ENCODE assay signal across 9 cellular contexts in the genomic region with DNA sequence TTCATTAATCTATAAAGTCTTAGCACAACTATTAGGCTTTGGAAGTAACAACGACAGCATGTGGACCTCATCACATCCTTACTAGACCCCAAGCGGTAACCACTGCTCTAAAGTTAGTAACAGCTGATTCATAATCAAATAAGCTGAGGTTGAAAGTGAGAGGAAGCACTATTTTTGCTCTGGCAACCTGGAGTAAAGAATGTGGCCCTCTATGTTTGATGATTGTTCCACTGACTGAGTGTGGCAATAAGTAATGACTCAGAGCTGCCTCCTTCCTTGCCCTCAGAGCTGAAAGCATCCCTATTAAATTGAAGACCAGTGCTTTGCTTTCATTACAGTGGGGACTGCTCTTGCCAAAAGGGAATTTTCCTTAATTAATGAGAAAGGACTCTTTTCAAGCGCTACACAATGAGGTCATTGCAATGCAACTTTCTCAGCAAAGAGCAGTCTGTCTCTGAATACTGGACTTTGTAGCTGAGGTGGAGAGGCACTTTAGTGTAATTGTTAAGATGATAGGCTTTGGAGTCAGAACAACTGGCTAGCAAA.
DNase-seq lines count a peak whose midpoint lies in the region; ATAC-seq, FAIRE-seq and TF ChIP-seq lines count a peak whose summit lies in the region.
"Had no signal": no experiment of that assay in that cellular context is flagged by ENCODE, and none has a peak within 500 bp of the region (broad histone marks: within the 10 kb centered on the region; RNA-seq: fewer than 3 reads in every experiment).

No MANE protein-coding gene starts in this region.

- peak overlapping the region; percentile 57; the same call in 1 of the 2 replicates for H3K56ac ChIP-seq in IMR-90 (ENCODE audit: extremely low read depth, insufficient read depth, low read length)

- H3K18ac ChIP-seq in IMR-90 (ENCODE audit: low read depth, low read length) = peak overlapping the region; percentile 32; the same call in 1 of the 2 replicates

- H2AK5ac ChIP-seq in IMR-90 (ENCODE audit: low read depth, low read length) = 0 out of 2 replicates have a peak overlapping the region, but pooled peaks have one; percentile 10

- no peak overlapping the region; the same call in 1 of the 2 replicates for H3K9ac ChIP-seq in IMR-90 (ENCODE audit: low read depth, low read length)

- H3K23ac ChIP-seq in IMR-90 (ENCODE audit: low read depth, low read length) = peak overlapping the region; percentile 54; the same call in 1 of the 2 replicates

- H3K4ac ChIP-seq in IMR-90 (ENCODE audit: low read depth, low read length) = peak overlapping the region; percentile 66; the same call in 1 of the 2 replicates

- TF ChIP-seq CTCF in IMR-90 (conservative IDR thresholded peaks at IDR 0.05; ENCODE audit: low read depth, low read length) (no peak), right atrium auricular region (IDR thresholded peaks at IDR 0.05) (no peak)

- no peaks in the 10 kb centered on the region for H3K4me1 Mint-ChIP-seq in stimulated activated memory B cell treated with anti-CD40 and anti-IgM and Interleukin-4, amounts not matched to agents 10 μg/mL and 1 μg/mL and 100 μg/mL, for 72 hours

- H3K4me3 Mint-ChIP-seq in stimulated activated memory B cell treated with anti-CD40 and anti-IgM and Interleukin-4, amounts not matched to agents 10 μg/mL and 1 μg/mL and 100 μg/mL, for 72 hours = no peak overlapping the region

- POLR2A ChIA-PET in IMR-90 (lab: Charles Lee; ENCODE audit: unreplicated experiment) = no interaction called here

- H4K5ac ChIP-seq in IMR-90 (ENCODE audit: low read depth, low read length) = peak overlapping the region; percentile 19; the same call in 1 of the 2 replicates

- CTCF ChIA-PET in IMR-90 (lab: Yijun Ruan, JAX) = no interaction called here

- ATAC-seq in GM18502 (IDR thresholded peaks at IDR 0.05; ENCODE audit: poor library complexity, unreplicated experiment) = peak; percentile 91
- ATAC-seq in IMR-90 (ENCODE audit: low read depth) = peak; percentile 65
- peak; percentile 27 for ATAC-seq in stimulated activated memory B cell treated with anti-CD40 and anti-IgM and Interleukin-4, amounts not matched to agents 10 μg/mL and 1 μg/mL and 100 μg/mL, for 72 hours

- peaks cover 10% of the 10 kb centered on the region for H3K9me3 Mint-ChIP-seq in stimulated activated memory B cell treated with anti-CD40 and anti-IgM and Interleukin-4, amounts not matched to agents 10 μg/mL and 1 μg/mL and 100 μg/mL, for 72 hours

- intact Hi-C loops in IMR-90 (cut with micrococcal nuclease) = no loop called here

- peak; percentile 100 for FAIRE-seq in H54 (lab: Jason Lieb, UNC)

- in situ Hi-C loops in IMR-90 (cut with MboI; ENCODE audit: low sequenced_read_pairs) = no loop called here

- H3K14ac ChIP-seq in IMR-90 (replicated peaks; ENCODE audit: low read depth, low read length) = peak overlapping the region; percentile 51; the same call in 1 of the 2 replicates

- H3K79me1 ChIP-seq in IMR-90 (ENCODE audit: low read depth in 1 of 2, low read length in 2 of 2) = no peaks in the 10 kb centered on the region

- no peaks in the 10 kb centered on the region for H3K36me3 ChIP-seq in IMR-90 (ENCODE audit: control insufficient read depth, insufficient read depth, low read length)
- no peaks in the 10 kb centered on the region for H3K36me3 ChIP-seq in right atrium auricular region
- H3K36me3 ChIP-seq: heart right ventricle had no signal

- H4K8ac ChIP-seq in IMR-90 (ENCODE audit: low read depth in 2 of 2, low read length in 2 of 2) = peak overlapping the region in 1 of 2 experiments; percentile 64; a peak in 3 of 4 replicates

- H3K27ac Mint-ChIP-seq in stimulated activated memory B cell treated with anti-CD40 and anti-IgM and Interleukin-4, amounts not matched to agents 10 μg/mL and 1 μg/mL and 100 μg/mL, for 72 hours = no peak overlapping the region

- H3K9me1 ChIP-seq in IMR-90 (ENCODE audit: insufficient read depth, low read length) = no peaks in the 10 kb centered on the region

- no TSS peak for BruUV-seq in IMR-90 (replicated peaks; lab: Mats Ljungman, UMichigan)

- no peak overlapping the region for H2AK9ac ChIP-seq in IMR-90 (replicated peaks; ENCODE audit: low read depth, low read length, poor library complexity)

- TF ChIP-seq POLR2A in H54 (IDR thresholded peaks at IDR 0.05; ENCODE audit: low read depth, low read length) = no peak
- no peak for TF ChIP-seq POLR2A in IMR-90 (IDR thresholded peaks at IDR 0.05; ENCODE audit: low read depth, low read length)

- H4K20me1 ChIP-seq in IMR-90 (ENCODE audit: insufficient read depth, low read length) = no peaks in the 10 kb centered on the region

- DNase-seq in H54 (ENCODE audit: insufficient read length, low spot score) (peak; percentile 20), IMR-90 (peak; percentile 90), epidermal melanocyte (ENCODE audit: insufficient read length, low spot score) (peak; percentile 19), SIG-M5 (lab: John Stamatoyannopoulos, UW) (no peak), right atrium auricular region (ENCODE audit: low spot score) (no peak), NCI-H2196 (lab: John Stamatoyannopoulos, UW; ENCODE audit: unreplicated experiment) (no peak)
- DNase-seq: heart right ventricle had no signal

- H2BK20ac ChIP-seq in IMR-90 (ENCODE audit: low read depth, low read length) = peak overlapping the region; percentile 82

- H3K36me3 Mint-ChIP-seq in stimulated activated memory B cell treated with anti-CD40 and anti-IgM and Interleukin-4, amounts not matched to agents 10 μg/mL and 1 μg/mL and 100 μg/mL, for 72 hours = no peaks in the 10 kb centered on the region

- H2AFZ ChIP-seq in IMR-90 (replicated peaks; ENCODE audit: low read length, poor library complexity) = no peak overlapping the region

- peak overlapping the region; percentile 38; the same call in 1 of the 2 replicates for H3K4me2 ChIP-seq in IMR-90 (ENCODE audit: low read depth, low read length)

- dilution Hi-C loops in IMR-90 (cut with HindIII; ENCODE audit: low sequenced_read_pairs, unreplicated experiment) = no loop called here

- H3K4me1 ChIP-seq in IMR-90 (ENCODE audit: control insufficient read depth, insufficient read depth, low read length) = peaks cover 12% of the 10 kb centered on the region
- H3K4me1 ChIP-seq in right atrium auricular region = no peaks in the 10 kb centered on the region
- H3K4me1 ChIP-seq: heart right ventricle had no signal

- no peaks in the 10 kb centered on the region for H3K9me3 ChIP-seq in IMR-90 (ENCODE audit: control insufficient read depth, insufficient read depth, low read length)
- H3K9me3 ChIP-seq in right atrium auricular region = no peaks in the 10 kb centered on the region
- H3K9me3 ChIP-seq: heart right ventricle had no signal

- H3K27me3 Mint-ChIP-seq in stimulated activated memory B cell treated with anti-CD40 and anti-IgM and Interleukin-4, amounts not matched to agents 10 μg/mL and 1 μg/mL and 100 μg/mL, for 72 hours = no peaks in the 10 kb centered on the region

- H4K91ac ChIP-seq in IMR-90 (ENCODE audit: insufficient read depth, low read depth, low read length) = peak overlapping the region; percentile 43; the same call in 1 of the 2 replicates

- H3K4me3 ChIP-seq in IMR-90 (ENCODE audit: insufficient read depth, low read depth, low read length) (no peak overlapping the region), right atrium auricular region (no peak overlapping the region)
- H3K4me3 ChIP-seq: heart right ventricle had no signal

- WGBS in IMR-90 (ENCODE audit: extremely low coverage in 2 of 2, insufficient read length in 1 of 2), 2 experiments = no CpG with 5 or more reads among the region's 3 CpGs

- peak overlapping the region; percentile 79 for H2BK5ac ChIP-seq in IMR-90 (ENCODE audit: low read depth, low read length, poor library complexity, severe bottlenecking)

- H3K27me3 ChIP-seq in IMR-90 (ENCODE audit: control insufficient read depth, insufficient read depth, low read length) (no peaks in the 10 kb centered on the region), right atrium auricular region (no peaks in the 10 kb centered on the region)
- H3K27me3 ChIP-seq: heart right ventricle had no signal

- no peak for TF ChIP-seq RAD21 in IMR-90 (IDR thresholded peaks at IDR 0.05; ENCODE audit: low read length)

- peak overlapping the region; percentile 79 for H2BK120ac ChIP-seq in IMR-90 (ENCODE audit: low read depth, low read length)

- 0 out of 2 replicates have a peak overlapping the region, but pooled peaks have one; percentile 2 for H3K27ac ChIP-seq in IMR-90 (ENCODE audit: insufficient read depth, low read length)
- no peak overlapping the region for H3K27ac ChIP-seq in right atrium auricular region
- H3K27ac ChIP-seq: heart right ventricle had no signal

- peak overlapping the region; percentile 5; the same call in 1 of the 3 replicates for H2BK15ac ChIP-seq in IMR-90 (ENCODE audit: low read depth, low read length)

TF ChIP-seq in IMR-90, 13 proteins besides CTCF, POLR2A, EP300 and RAD21:
- TF ChIP-seq MAFK (IDR thresholded peaks at IDR 0.05; ENCODE audit: low read depth, low read length) (peak; percentile 38), MXI1 (IDR thresholded peaks at IDR 0.05; ENCODE audit: borderline replicate concordance, low read depth, low read length) (no peak), FOS (IDR thresholded peaks at IDR 0.05; ENCODE audit: low read depth, low read length) (peak; percentile 70), CEBPB (IDR thresholded peaks at IDR 0.05; ENCODE audit: low read depth, low read length) (peak; percentile 98)

Comparison
In these comparisons a context has a peak if more than half of its experiments do, and no peak if none do; other contexts are left out.
1. ATAC-seq: peak in every context shown above with its lines; median percentile 91 in GM18502; 65 in IMR-90; 27 in stimulated activated memory B cell treated with anti-CD40 and anti-IgM and Interleukin-4, amounts not matched to agents 10 μg/mL and 1 μg/mL and 100 μg/mL, for 72 hours.
2. DNase-seq: peak in H54 (single experiment), IMR-90 (single experiment) and epidermal melanocyte (single experiment); none in SIG-M5 (single experiment), right atrium auricular region (single experiment) and NCI-H2196 (single experiment).